In the genomic region with DNA sequence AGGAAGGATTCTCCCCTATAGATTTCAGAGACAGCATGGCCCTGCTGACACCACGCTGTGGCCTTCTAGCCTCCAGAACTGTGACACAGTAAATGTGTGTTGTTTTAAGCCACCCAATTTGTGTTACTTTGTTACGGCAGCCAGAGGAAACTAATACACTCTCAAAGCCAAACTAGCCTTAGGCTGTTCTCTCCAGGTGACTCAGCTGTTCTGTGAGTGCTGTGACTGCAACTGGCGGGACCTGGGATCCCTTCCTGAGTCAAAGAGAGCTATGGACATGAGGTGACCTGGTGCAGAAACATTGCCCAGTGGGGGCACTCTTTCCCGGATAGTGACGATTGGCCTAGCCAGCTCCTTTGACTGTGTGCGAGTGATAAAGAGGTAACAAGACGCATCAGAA, we compare ENCODE assay signal across 20 cellular contexts. TPM values are rescaled to one million over a fixed set of nuclear protein-coding genes. Genes with fewer than 3 reads are reported as not detected.
A peak's percentile ranks its signal among the peaks of the same experiment; 100 is the strongest.
DNase-seq lines count a peak whose midpoint lies in the region; ATAC-seq and TF ChIP-seq lines count a peak whose summit lies in the region.
"Had no signal": no experiment of that assay in that cellular context is flagged by ENCODE, and none has a peak within 500 bp of the region (broad histone marks: within the 10 kb centered on the region; RNA-seq: fewer than 3 reads in every experiment).

No MANE protein-coding gene starts in this region.

- no peaks in the 10 kb centered on the region for H3K79me1 ChIP-seq in H9 (ENCODE audit: insufficient read depth, low read depth, low read length, poor library complexity, severe bottlenecking)

- peaks cover 7 to 10% of the 10 kb centered on the region in 2 experiments for H3K4me1 Mint-ChIP-seq in H9
- H3K4me1 Mint-ChIP-seq in WTC11: peaks cover 5% of the 10 kb centered on the region; the same call in 1 of the 2 replicates
- H3K4me1 Mint-ChIP-seq in stimulated activated naive B cell treated with anti-CD40 and anti-IgM and Interleukin-4, amounts not matched to agents 10 μg/mL and 1 μg/mL and 100 μg/mL, for 72 hours: peaks cover 9 to 11% of the 10 kb centered on the region in 2 donors

- H3K9me3 Mint-ChIP-seq in H9: peaks cover 2 to 3% of the 10 kb centered on the region in 2 experiments; a peak in 2 of 5 replicates
- H3K9me3 Mint-ChIP-seq in WTC11: peaks cover 7% of the 10 kb centered on the region
- H3K9me3 Mint-ChIP-seq in stimulated activated naive B cell treated with anti-CD40 and anti-IgM and Interleukin-4, amounts not matched to agents 10 μg/mL and 1 μg/mL and 100 μg/mL, for 72 hours: no peaks in the 10 kb centered on the region
- H3K9me3 Mint-ChIP-seq: CD4-positive, alpha-beta memory T cell had no signal

- no peaks in the 10 kb centered on the region for H3K23me2 ChIP-seq in H9 (ENCODE audit: insufficient read length, low read depth, low read length, poor library complexity, severe bottlenecking)

- DNase-seq in Daoy (ENCODE audit: low read depth) (peak; percentile 34), H9 (peak; percentile 69), WTC11 (ENCODE audit: low spot score) (peak; percentile 19), iPS DF 19.7 (ENCODE audit: low read depth, low spot score) (peak; percentile 20), C1 segment of cervical spinal cord (lab: John Stamatoyannopoulos, UW) (no peak), WERI-Rb-1 (no peak)
- no peak for DNase-seq in stimulated activated naive B cell treated with anti-CD40 and anti-IgM and Interleukin-4, amounts not matched to agents 10 μg/mL and 1 μg/mL and 100 μg/mL, for 72 hours
- DNase-seq: AML-193; CD4-positive, alpha-beta memory T cell; DMS79 treated with DMSO at 0.1 percent for 48 hours; KBM-7; MG63; NCI-H1105; NCI-H187; NCI-H748 treated with DMSO at 0.1 percent for 48 hours; SHP77 treated with DMSO at 0.1 percent for 48 hours had no signal

- POLR2A ChIA-PET in WTC11 (lab: Charles Lee): no interaction called here

- CTCF ChIA-PET in WTC11 (lab: Charles Lee): interaction anchor here (0.9 to 1.8 kb wide), 8 partner anchors 10 to 429 kb away, joined by 3 to 17 read pairs (median 4); partner anchors contain the start of gene ERMP1

- H3K27me3 ChIP-seq in H9 (ENCODE audit: insufficient read depth, low read length): no peaks in the 10 kb centered on the region
- no peaks in the 10 kb centered on the region for H3K27me3 ChIP-seq in WERI-Rb-1 (ENCODE audit: insufficient read depth, low read depth, severe bottlenecking)
- H3K27me3 ChIP-seq: MG63 had no signal

- H3K4me1 ChIP-seq in H9 (ENCODE audit: insufficient read depth, low read length): 0 out of 2 replicates have a peak, but pooled peaks cover 4% of the 10 kb centered on the region

- no peak overlapping the region for H4K5ac ChIP-seq in H9 (ENCODE audit: insufficient read length, low read depth, low read length)

- no peaks in the 10 kb centered on the region for H3K79me2 ChIP-seq in H9 (ENCODE audit: insufficient read depth, low read length)

- peak; percentile 29; the same call in 2 of the 3 replicates for TF ChIP-seq CTCF in H9 (conservative IDR thresholded peaks at IDR 0.05)
- TF ChIP-seq CTCF in WTC11 (IDR thresholded peaks at IDR 0.05): no peak
- no peak for TF ChIP-seq CTCF in WERI-Rb-1 (IDR thresholded peaks at IDR 0.05; ENCODE audit: low read depth, low read length)

- ATAC-seq in WTC11 (peak; percentile 94), HG02973 (IDR thresholded peaks at IDR 0.05; ENCODE audit: unreplicated experiment) (no peak)
- no peak for ATAC-seq in stimulated activated naive B cell treated with anti-CD40 and anti-IgM and Interleukin-4, amounts not matched to agents 10 μg/mL and 1 μg/mL and 100 μg/mL, for 72 hours (replicated peaks)
- ATAC-seq: HCT116, Panc1 had no signal

- H3K9ac ChIP-seq in H9 (ENCODE audit: extremely low read depth, insufficient read length, low read length): no peak overlapping the region

- H2BK20ac ChIP-seq in H9 (ENCODE audit: low read depth, low read length, poor library complexity, severe bottlenecking): no peak overlapping the region

- H3K4me3 Mint-ChIP-seq in H9: no peak overlapping the region
- H3K4me3 Mint-ChIP-seq in WTC11: no peak overlapping the region
- H3K4me3 Mint-ChIP-seq in stimulated activated naive B cell treated with anti-CD40 and anti-IgM and Interleukin-4, amounts not matched to agents 10 μg/mL and 1 μg/mL and 100 μg/mL, for 72 hours: no peak overlapping the region
- H3K4me3 Mint-ChIP-seq: CD4-positive, alpha-beta memory T cell had no signal

- WGBS in H9 (ENCODE audit: extremely low coverage, insufficient read length, low lambda C conversion rate): no CpG with 5 or more reads among the region's 7 CpGs

- H3K27me3 Mint-ChIP-seq in H9 (ENCODE audit: low read depth) (no peaks in the 10 kb centered on the region), WTC11 (ENCODE audit: low read depth) (no peaks in the 10 kb centered on the region; the same call in 1 of the 2 replicates)
- no peaks in the 10 kb centered on the region for H3K27me3 Mint-ChIP-seq in stimulated activated naive B cell treated with anti-CD40 and anti-IgM and Interleukin-4, amounts not matched to agents 10 μg/mL and 1 μg/mL and 100 μg/mL, for 72 hours
- H3K27me3 Mint-ChIP-seq: CD4-positive, alpha-beta memory T cell had no signal

- no peak overlapping the region for H3T11ph ChIP-seq in H9 (ENCODE audit: low read length)

- H3K9me3 ChIP-seq in H9 (ENCODE audit: control insufficient read depth, low read depth, low read length) (no peaks in the 10 kb centered on the region), WERI-Rb-1 (ENCODE audit: severe bottlenecking) (no peaks in the 10 kb centered on the region)
- H3K9me3 ChIP-seq: MG63 had no signal

- no peak overlapping the region for H3K4me2 ChIP-seq in H9 (ENCODE audit: insufficient read depth, insufficient read length, low read length)

- H3K18ac ChIP-seq in H9 (ENCODE audit: insufficient read length, low read depth, low read length): no peak overlapping the region

- H3K36me3 Mint-ChIP-seq in H9 (ENCODE audit: insufficient read depth in 1 of 3, low read depth in 3 of 3): no peaks in the 10 kb centered on the region
- no peaks in the 10 kb centered on the region for H3K36me3 Mint-ChIP-seq in WTC11
- peaks cover 0 to 4% of the 10 kb centered on the region in 2 donors for H3K36me3 Mint-ChIP-seq in stimulated activated naive B cell treated with anti-CD40 and anti-IgM and Interleukin-4, amounts not matched to agents 10 μg/mL and 1 μg/mL and 100 μg/mL, for 72 hours

- no peaks in the 10 kb centered on the region for H4K20me1 ChIP-seq in H9 (ENCODE audit: control insufficient read depth, insufficient read depth, insufficient read length)

- H3K4me3 ChIP-seq in WERI-Rb-1 (ENCODE audit: low read depth, low read length): no peak overlapping the region
- H3K4me3 ChIP-seq: MG63 had no signal

- no peak overlapping the region for H2BK120ac ChIP-seq in H9 (ENCODE audit: low read depth, low read length, poor library complexity, severe bottlenecking)

- no peak overlapping the region for H3K23ac ChIP-seq in H9 (ENCODE audit: insufficient read length, low read depth, low read length)

- H2AFZ ChIP-seq in H9 (ENCODE audit: low read length): no peak overlapping the region

- H3K27ac ChIP-seq in H9 (ENCODE audit: insufficient read length, low read depth, low read length) (no peak overlapping the region), WERI-Rb-1 (no peak overlapping the region)

- no peak overlapping the region for H2BK12ac ChIP-seq in H9 (ENCODE audit: insufficient read length, low read depth, low read length)

- no peak overlapping the region for H2AK5ac ChIP-seq in H9 (ENCODE audit: insufficient read length, low read length)

- no peak overlapping the region for H4K8ac ChIP-seq in H9 (replicated peaks; ENCODE audit: insufficient read length, low read depth, low read length)

- no peak overlapping the region for H4K91ac ChIP-seq in H9 (ENCODE audit: insufficient read length, low read depth, low read length)

- H3K36me3 ChIP-seq in WERI-Rb-1: no peaks in the 10 kb centered on the region
- H3K36me3 ChIP-seq: MG63 had no signal

- no peak overlapping the region for H2BK5ac ChIP-seq in H9 (ENCODE audit: insufficient read length, low read length)

- no peak overlapping the region for H2BK15ac ChIP-seq in H9 (ENCODE audit: low read depth, low read length)

- H3K27ac Mint-ChIP-seq in H9 (no peak overlapping the region), WTC11 (no peak overlapping the region)
- no peak overlapping the region for H3K27ac Mint-ChIP-seq in stimulated activated naive B cell treated with anti-CD40 and anti-IgM and Interleukin-4, amounts not matched to agents 10 μg/mL and 1 μg/mL and 100 μg/mL, for 72 hours

- H3K56ac ChIP-seq in H9 (ENCODE audit: insufficient read length, low read depth, low read length): no peak overlapping the region

- no peak overlapping the region for H3K14ac ChIP-seq in H9 (ENCODE audit: insufficient read depth, low read length)

- H3K4ac ChIP-seq in H9 (ENCODE audit: low read depth, low read length): no peak overlapping the region

TF ChIP-seq in WTC11, 78 proteins besides CTCF, POLR2A, EP300 and RAD21:
- TF ChIP-seq ZNF423 (CRISPR knock-in tag; IDR thresholded peaks at IDR 0.05): no peak
- TF ChIP-seq ZNF219 (CRISPR knock-in tag; IDR thresholded peaks at IDR 0.05; ENCODE audit: borderline replicate concordance): no peak
- TF ChIP-seq TCF7 (CRISPR knock-in tag; IDR thresholded peaks at IDR 0.05; ENCODE audit: low read depth): no peak
- TF ChIP-seq ZNF425 (CRISPR knock-in tag; conservative IDR thresholded peaks at IDR 0.05): no peak

RNA-seq across cellular contexts. Expression of gene MLANA, which starts 14.0 kb away (rescaled TPM):
- not detected in 2 replicates for total RNA-seq in Daoy (2014; rRNA removed; shearing (Covaris generic))
- total RNA-seq in H9 (2021) (not detected in 2 replicates), WTC11 (2021) (not detected in 3 replicates)
- total RNA-seq: A673; CD4-positive, alpha-beta memory T cell had no signal

RNA-seq across cellular contexts. Expression of gene ERMP1, which starts 43.8 kb away (rescaled TPM):
- total RNA-seq in Daoy (2014; rRNA removed; shearing (Covaris generic)): 11.7 and 13.3 TPM in 2 replicates
- 19.0 and 20.2 TPM in 2 replicates for total RNA-seq in H9 (2021)
- total RNA-seq in WTC11 (2021): 25.4 to 28.8 TPM (median 28.8 TPM) in 3 replicates

Comparison
In these comparisons a context has a peak if more than half of its experiments do, and no peak if none do; other contexts are left out.
1. DNase-seq: peak in Daoy (single experiment), H9 (single experiment), WTC11 (single experiment) and iPS DF 19.7 (single experiment); none in C1 segment of cervical spinal cord (0 of 14), stimulated activated naive B cell treated with anti-CD40 and anti-IgM and Interleukin-4, amounts not matched to agents 10 μg/mL and 1 μg/mL and 100 μg/mL, for 72 hours (single experiment) and WERI-Rb-1 (single experiment).